In the genomic region with DNA sequence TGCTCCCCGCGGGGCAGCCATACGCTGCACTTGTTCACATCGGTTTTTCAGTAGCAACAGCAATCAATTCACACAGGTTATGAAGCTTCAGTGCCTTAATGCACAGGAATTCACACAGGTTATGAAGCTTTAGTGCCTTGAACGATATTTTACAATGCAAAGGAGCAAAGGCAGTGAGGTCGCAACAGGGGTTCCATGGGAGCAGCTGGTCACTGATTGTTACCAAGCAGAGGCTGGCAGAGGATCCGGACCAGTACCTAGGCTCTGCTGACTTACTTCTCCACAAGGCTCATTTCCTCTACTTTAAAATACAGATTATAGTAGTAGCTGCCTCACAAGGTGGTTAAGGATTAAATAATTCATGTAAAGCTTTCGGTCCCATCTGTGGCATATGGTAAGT, we compare ENCODE assay signal across 1 cellular context.
TF ChIP-seq lines count a peak whose summit lies in the region.

No MANE protein-coding gene starts in this region.

TF ChIP-seq in HCT116, 20 proteins besides CTCF, POLR2A, EP300 and RAD21 (continued from another document):
- TF ChIP-seq, protein P1, sequence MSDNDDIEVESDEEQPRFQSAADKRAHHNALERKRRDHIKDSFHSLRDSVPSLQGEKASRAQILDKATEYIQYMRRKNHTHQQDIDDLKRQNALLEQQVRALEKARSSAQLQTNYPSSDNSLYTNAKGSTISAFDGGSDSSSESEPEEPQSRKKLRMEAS (IDR thresholded peaks at IDR 0.05): no peak
- no peak for TF ChIP-seq EGR1 (IDR thresholded peaks at IDR 0.05; ENCODE audit: low read depth)
- no peak for TF ChIP-seq POLR2AphosphoS5 (IDR thresholded peaks at IDR 0.05; ENCODE audit: low read depth, low read length)
- TF ChIP-seq SP1 (IDR thresholded peaks at IDR 0.05; ENCODE audit: low read depth): no peak
- TF ChIP-seq, protein P2, sequence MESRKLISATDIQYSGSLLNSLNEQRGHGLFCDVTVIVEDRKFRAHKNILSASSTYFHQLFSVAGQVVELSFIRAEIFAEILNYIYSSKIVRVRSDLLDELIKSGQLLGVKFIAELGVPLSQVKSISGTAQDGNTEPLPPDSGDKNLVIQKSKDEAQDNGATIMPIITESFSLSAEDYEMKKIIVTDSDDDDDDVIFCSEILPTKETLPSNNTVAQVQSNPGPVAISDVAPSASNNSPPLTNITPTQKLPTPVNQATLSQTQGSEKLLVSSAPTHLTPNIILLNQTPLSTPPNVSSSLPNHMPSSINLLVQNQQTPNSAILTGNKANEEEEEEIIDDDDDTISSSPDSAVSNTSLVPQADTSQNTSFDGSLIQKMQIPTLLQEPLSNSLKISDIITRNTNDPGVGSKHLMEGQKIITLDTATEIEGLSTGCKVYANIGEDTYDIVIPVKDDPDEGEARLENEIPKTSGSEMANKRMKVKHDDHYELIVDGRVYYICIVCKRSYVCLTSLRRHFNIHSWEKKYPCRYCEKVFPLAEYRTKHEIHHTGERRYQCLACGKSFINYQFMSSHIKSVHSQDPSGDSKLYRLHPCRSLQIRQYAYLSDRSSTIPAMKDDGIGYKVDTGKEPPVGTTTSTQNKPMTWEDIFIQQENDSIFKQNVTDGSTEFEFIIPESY (IDR thresholded peaks at IDR 0.05; ENCODE audit: extremely low read depth, insufficient replicate concordance, low read length): no peak
- TF ChIP-seq SRF (IDR thresholded peaks at IDR 0.05; ENCODE audit: low read depth): no peak
